ENCODE assay signal across 11 cellular contexts in the genomic region with DNA sequence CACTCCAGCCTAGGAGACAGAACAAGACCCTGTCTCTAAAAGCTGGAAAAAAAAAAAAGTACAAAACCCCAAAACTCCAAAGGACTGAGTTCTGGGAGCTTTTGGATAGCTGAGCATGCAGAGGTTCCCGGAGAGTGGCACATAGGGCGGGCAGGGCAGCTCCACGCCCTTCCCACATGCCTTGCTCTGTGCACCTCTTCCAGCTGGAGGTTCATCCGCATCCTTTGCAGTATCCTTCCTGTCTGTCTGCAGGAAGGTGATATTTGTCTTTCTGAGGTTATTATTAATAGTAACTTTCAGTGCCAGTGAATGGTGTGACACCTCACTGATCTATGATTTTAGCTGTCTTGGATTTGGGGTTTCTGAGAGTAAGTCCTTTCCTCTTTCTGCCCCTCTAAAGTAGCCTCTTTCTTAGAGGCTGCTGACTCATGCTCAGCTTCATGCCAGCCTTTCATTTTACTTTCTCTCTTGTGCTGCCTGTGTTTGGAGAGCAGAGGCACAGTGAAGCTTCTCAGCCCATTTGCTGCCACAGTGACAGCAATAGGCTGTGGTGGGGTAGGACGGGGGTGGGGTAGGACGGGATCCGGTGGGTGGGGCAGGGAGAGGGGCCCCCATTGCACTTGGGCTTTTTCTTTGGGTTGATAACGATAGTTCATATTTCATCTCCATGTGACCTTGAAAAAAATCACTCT.
A peak's percentile ranks its signal among the peaks of the same experiment; 100 is the strongest.
DNase-seq lines count a peak whose midpoint lies in the region; ATAC-seq, FAIRE-seq and TF ChIP-seq lines count a peak whose summit lies in the region.
"Had no signal": no experiment of that assay in that cellular context is flagged by ENCODE, and none has a peak within 500 bp of the region (broad histone marks: within the 10 kb centered on the region; RNA-seq: fewer than 3 reads in every experiment).

No MANE protein-coding gene starts in this region.

- H3K9me3 ChIP-seq in endothelial cell of umbilical vein (replicated peaks; ENCODE audit: control insufficient read depth, insufficient read depth, low read length) (no peaks in the 10 kb centered on the region), spleen (no peaks in the 10 kb centered on the region), Caco-2 (no peaks in the 10 kb centered on the region)

- no peaks in the 10 kb centered on the region for H3K79me2 ChIP-seq in endothelial cell of umbilical vein (ENCODE audit: control insufficient read depth, insufficient read depth, low read length)

- H3K9me3 Mint-ChIP-seq in activated CD4-positive, alpha-beta T cell treated with anti-CD3 and anti-CD28 coated beads, Interleukin-2, amount 10 ng/mL, durations not matched to agents 24 days and 14 days = no peaks in the 10 kb centered on the region
- H3K9me3 Mint-ChIP-seq in Caco-2 (ENCODE audit: unreplicated experiment) = no peaks in the 10 kb centered on the region

- H3K36me3 Mint-ChIP-seq in activated CD4-positive, alpha-beta T cell treated with anti-CD3 and anti-CD28 coated beads, Interleukin-2, amount 10 ng/mL, durations not matched to agents 24 days and 14 days (ENCODE audit: low read depth) = peaks cover 3% of the 10 kb centered on the region
- H3K36me3 Mint-ChIP-seq in Caco-2 (ENCODE audit: insufficient read depth, unreplicated experiment) = peaks cover 6% of the 10 kb centered on the region

- intact Hi-C loops in activated CD4-positive, alpha-beta T cell treated with anti-CD3 and anti-CD28 coated beads, Interleukin-2, amount 10 ng/mL, durations not matched to agents 24 days and 14 days (cut with micrococcal nuclease) = no loop called here
- intact Hi-C loops in endothelial cell of umbilical vein (cut with micrococcal nuclease) = no loop called here
- intact Hi-C loops in spleen (cut with DNase I; ENCODE audit: low total_unique reads) = no loop called here
- intact Hi-C loops in Caco-2 (cut with micrococcal nuclease; ENCODE audit: unreplicated experiment) = no loop called here

- no peak for TF ChIP-seq CTCF in endothelial cell of umbilical vein (IDR thresholded peaks at IDR 0.05; ENCODE audit: extremely low read depth in 1 of 2, insufficient read depth in 1 of 2, low read depth in 1 of 2, low read length in 2 of 2)
- no peak for TF ChIP-seq CTCF in spleen (IDR thresholded peaks at IDR 0.05 in 8 of 11, conservative IDR thresholded peaks at IDR 0.05 in 3 of 11)
- no peak for TF ChIP-seq CTCF in Caco-2 (IDR thresholded peaks at IDR 0.05; ENCODE audit: insufficient read depth in 1 of 2, low read depth in 1 of 2, low read length in 1 of 2, severe bottlenecking in 1 of 2, unreplicated experiment in 1 of 2)

- H3K27ac ChIP-seq in endothelial cell of umbilical vein (ENCODE audit: insufficient read depth, low read depth, low read length) (no peak overlapping the region), spleen (peak overlapping the region in 6 of 8 donors; percentile 18 to 77 (median 48))

- peaks cover 51% of the 10 kb centered on the region for H3K4me1 Mint-ChIP-seq in activated CD4-positive, alpha-beta T cell treated with anti-CD3 and anti-CD28 coated beads, Interleukin-2, amount 10 ng/mL, durations not matched to agents 24 days and 14 days
- no peaks in the 10 kb centered on the region for H3K4me1 Mint-ChIP-seq in Caco-2 (ENCODE audit: low read depth, unreplicated experiment)
- H3K4me1 Mint-ChIP-seq: B cell had no signal

- no peaks in the 10 kb centered on the region for H4K20me1 ChIP-seq in endothelial cell of umbilical vein (replicated peaks; ENCODE audit: control insufficient read depth, extremely low read depth, insufficient read depth, low read length)

- peak overlapping the region; percentile 60 for H3K27ac Mint-ChIP-seq in activated CD4-positive, alpha-beta T cell treated with anti-CD3 and anti-CD28 coated beads, Interleukin-2, amount 10 ng/mL, durations not matched to agents 24 days and 14 days
- no peak overlapping the region for H3K27ac Mint-ChIP-seq in Caco-2 (ENCODE audit: unreplicated experiment)
- H3K27ac Mint-ChIP-seq: B cell had no signal

- FAIRE-seq in endothelial cell of umbilical vein (lab: Jason Lieb, UNC) = no peak

- H3K4me2 ChIP-seq in endothelial cell of umbilical vein (ENCODE audit: insufficient read depth, low read length) = no peak overlapping the region

- H3K4me3 Mint-ChIP-seq in activated CD4-positive, alpha-beta T cell treated with anti-CD3 and anti-CD28 coated beads, Interleukin-2, amount 10 ng/mL, durations not matched to agents 24 days and 14 days = no peak overlapping the region
- no peak overlapping the region for H3K4me3 Mint-ChIP-seq in Caco-2 (ENCODE audit: unreplicated experiment)
- H3K4me3 Mint-ChIP-seq: B cell had no signal

- no peaks in the 10 kb centered on the region for H3K27me3 ChIP-seq in endothelial cell of umbilical vein (ENCODE audit: control insufficient read depth in 2 of 2, insufficient read depth in 2 of 2, low read length in 2 of 2)
- no peaks in the 10 kb centered on the region for H3K27me3 ChIP-seq in spleen (replicated peaks in 1 of 7)
- no peaks in the 10 kb centered on the region for H3K27me3 ChIP-seq in Caco-2 (replicated peaks; ENCODE audit: control insufficient read depth, insufficient read depth, low read length)

- no peak for ATAC-seq in GM19397 (IDR thresholded peaks at IDR 0.05; ENCODE audit: unreplicated experiment)

- POLR2A ChIA-PET in endothelial cell of umbilical vein (lab: Charles Lee) = no interaction called here
- POLR2A ChIA-PET in Caco-2 (lab: Charles Lee) = no interaction called here

- H3K36me3 ChIP-seq in endothelial cell of umbilical vein (ENCODE audit: control insufficient read depth in 2 of 2, extremely low read depth in 1 of 2, insufficient read depth in 2 of 2, low read length in 2 of 2) (peaks cover 0 to 1% of the 10 kb centered on the region in 2 experiments), spleen (peaks cover 0 to 13% (median 6%) of the 10 kb centered on the region in 6 donors), Caco-2 (ENCODE audit: control insufficient read depth, insufficient read depth, low read length) (no peaks in the 10 kb centered on the region)

- no peak overlapping the region for H3K9ac ChIP-seq in endothelial cell of umbilical vein (replicated peaks; ENCODE audit: extremely low read depth, insufficient read depth, low read length)

- no peaks in the 10 kb centered on the region for H3K27me3 Mint-ChIP-seq in activated CD4-positive, alpha-beta T cell treated with anti-CD3 and anti-CD28 coated beads, Interleukin-2, amount 10 ng/mL, durations not matched to agents 24 days and 14 days
- H3K27me3 Mint-ChIP-seq in Caco-2 (ENCODE audit: insufficient read depth, unreplicated experiment) = no peaks in the 10 kb centered on the region
- H3K27me3 Mint-ChIP-seq: B cell had no signal

- no peaks in the 10 kb centered on the region for H3K9me1 ChIP-seq in endothelial cell of umbilical vein (replicated peaks; ENCODE audit: control insufficient read depth, extremely low read depth, insufficient read depth, low read length)

- DNase-seq in activated CD4-positive, alpha-beta T cell treated with anti-CD3 and anti-CD28 coated beads, Interleukin-2, amount 10 ng/mL, durations not matched to agents 24 days and 14 days = peak; percentile 68
- no peak for DNase-seq in activated CD4-positive, alpha-beta T cell treated with anti-CD3 and anti-CD28 coated beads for 1 hour
- peak; percentile 46 for DNase-seq in NOMO-1 treated with DMSO at 0.1 percent for 48 hours (lab: John Stamatoyannopoulos, UW; ENCODE audit: unreplicated experiment)
- peak; percentile 18 for DNase-seq in endothelial cell of umbilical vein (ENCODE audit: low read depth, low spot score)
- no peak for DNase-seq in spleen
- no peak for DNase-seq in NCI-H345 treated with DMSO at 0.1 percent for 48 hours (lab: John Stamatoyannopoulos, UW; ENCODE audit: unreplicated experiment)
- no peak for DNase-seq in Caco-2
- DNase-seq: NCI-H446; stimulated activated CD4-positive, alpha-beta T cell treated with anti-CD3 and anti-CD28 coated beads, Interleukin-4, amount 100 ng/mL, for 4 hours had no signal

- H3K4me1 ChIP-seq in endothelial cell of umbilical vein (ENCODE audit: control insufficient read depth, extremely low read depth, insufficient read depth, low read length) (no peaks in the 10 kb centered on the region), spleen (peaks cover 9 to 85% (median 40%) of the 10 kb centered on the region in 6 donors), Caco-2 (no peaks in the 10 kb centered on the region)

- CTCF ChIA-PET in endothelial cell of umbilical vein (lab: Charles Lee) = interaction anchor here (0.9 to 2.3 kb wide), 7 partner anchors 10 to 102 kb away, joined by 3 to 15 read pairs (median 4); no protein-coding TSS in a partner anchor
- CTCF ChIA-PET in Caco-2 (lab: Charles Lee) = no interaction called here

- dilution Hi-C loops in endothelial cell of umbilical vein (cut with MboI; ENCODE audit: extremely low pct_ligation_motif_present, low sequenced_read_pairs) = no loop called here

- H2AFZ ChIP-seq in endothelial cell of umbilical vein (ENCODE audit: low read depth, low read length) = no peak overlapping the region

- 39 to 51% (median 42%) methylated on average over 8 of the region's 8 CpGs for WGBS in spleen, 5 donors

- TF ChIP-seq POLR2A in endothelial cell of umbilical vein (IDR thresholded peaks at IDR 0.05; ENCODE audit: low read depth, low read length) (no peak), spleen (IDR thresholded peaks at IDR 0.05) (no peak)

- H3K4me3 ChIP-seq in endothelial cell of umbilical vein (replicated peaks in 1 of 3; ENCODE audit: insufficient read depth in 1 of 3, low read depth in 1 of 3, low read length in 3 of 3) (no peak overlapping the region), spleen (no peak overlapping the region), Caco-2 (ENCODE audit: low read depth, low read length) (no peak overlapping the region)

- BruUV-seq in endothelial cell of umbilical vein (replicated peaks; lab: Mats Ljungman, UMichigan) (no TSS peak), Caco-2 (replicated peaks; lab: Mats Ljungman, UMichigan) (no TSS peak)

TF ChIP-seq in endothelial cell of umbilical vein, 7 proteins besides CTCF, POLR2A, EP300 and RAD21:
- TF ChIP-seq JUN (IDR thresholded peaks at IDR 0.05; ENCODE audit: borderline replicate concordance, insufficient read depth, insufficient read length, low read depth) = no peak
- TF ChIP-seq MYC (IDR thresholded peaks at IDR 0.05; ENCODE audit: low read depth, low read length) = no peak
- no peak for TF ChIP-seq FOS (IDR thresholded peaks at IDR 0.05; ENCODE audit: borderline replicate concordance, insufficient read depth, low read length)
- TF ChIP-seq POLR2AphosphoS5 (IDR thresholded peaks at IDR 0.05; ENCODE audit: insufficient read depth, low read depth, low read length) = no peak
- TF ChIP-seq EZH2 (IDR thresholded peaks at IDR 0.05; ENCODE audit: borderline replicate concordance, low read depth, low read length, severe bottlenecking) = no peak
- TF ChIP-seq, protein P1, sequence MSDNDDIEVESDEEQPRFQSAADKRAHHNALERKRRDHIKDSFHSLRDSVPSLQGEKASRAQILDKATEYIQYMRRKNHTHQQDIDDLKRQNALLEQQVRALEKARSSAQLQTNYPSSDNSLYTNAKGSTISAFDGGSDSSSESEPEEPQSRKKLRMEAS (IDR thresholded peaks at IDR 0.05; ENCODE audit: insufficient read depth, insufficient read length) = no peak
- TF ChIP-seq GATA2 (IDR thresholded peaks at IDR 0.05; ENCODE audit: insufficient read depth, insufficient read length, low read depth, low read length) = no peak
TF ChIP-seq in endothelial cell of umbilical vein: peak in this region for 0.

Comparison
In these comparisons a context has a peak if more than half of its experiments do, and no peak if none do; other contexts are left out.
1. DNase-seq: peak in activated CD4-positive, alpha-beta T cell treated with anti-CD3 and anti-CD28 coated beads, Interleukin-2, amount 10 ng/mL, durations not matched to agents 24 days and 14 days (single experiment), NOMO-1 treated with DMSO at 0.1 percent for 48 hours (single experiment) and endothelial cell of umbilical vein (single experiment); none in activated CD4-positive, alpha-beta T cell treated with anti-CD3 and anti-CD28 coated beads for 1 hour (single experiment), spleen (single experiment), NCI-H345 treated with DMSO at 0.1 percent for 48 hours (single experiment) and Caco-2 (0 of 2).